ENCODE assay signal across 9 cellular contexts in the genomic region with DNA sequence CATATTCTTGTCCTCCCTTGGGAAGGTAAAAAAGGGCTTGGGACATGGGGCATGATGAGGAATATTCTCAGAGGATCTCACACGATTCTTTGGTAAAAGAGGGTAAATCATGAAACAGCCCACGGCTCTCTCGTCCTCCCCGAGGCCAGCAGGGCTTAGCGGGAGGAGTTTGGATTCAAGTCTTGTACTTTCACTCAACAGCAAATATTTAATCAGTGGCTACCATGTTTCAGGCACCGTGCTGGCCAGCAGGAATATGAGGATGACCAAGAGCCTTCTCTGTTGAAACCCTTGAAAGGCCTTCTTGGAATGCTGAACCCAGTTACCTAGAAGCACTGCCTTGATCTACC. TPM values are rescaled to one million over a fixed set of nuclear protein-coding genes. Genes with fewer than 3 reads are reported as not detected.
DNase-seq lines count a peak whose midpoint lies in the region; ATAC-seq and TF ChIP-seq lines count a peak whose summit lies in the region.
"Had no signal": no experiment of that assay in that cellular context is flagged by ENCODE, and none has a peak within 500 bp of the region (broad histone marks: within the 10 kb centered on the region; RNA-seq: fewer than 3 reads in every experiment).

No MANE protein-coding gene starts in this region.

- H3K36me3 ChIP-seq in right lobe of liver = no peaks in the 10 kb centered on the region
- no peaks in the 10 kb centered on the region for H3K36me3 ChIP-seq in thoracic aorta

- H3K27me3 Mint-ChIP-seq in activated T-cell treated with anti-CD3 and anti-CD28 coated beads, Interleukin-2, amount 50 U/mL, for 24 hours = no peaks in the 10 kb centered on the region
- no peaks in the 10 kb centered on the region for H3K27me3 Mint-ChIP-seq in activated naive CD8-positive, alpha-beta T cell treated with anti-CD3 and anti-CD28 coated beads, Interleukin-2, amount 50 U/mL, for 24 hours

- H3K9me3 Mint-ChIP-seq in activated T-cell treated with anti-CD3 and anti-CD28 coated beads, Interleukin-2, amount 50 U/mL, for 24 hours = no peaks in the 10 kb centered on the region
- no peaks in the 10 kb centered on the region for H3K9me3 Mint-ChIP-seq in activated naive CD8-positive, alpha-beta T cell treated with anti-CD3 and anti-CD28 coated beads, Interleukin-2, amount 50 U/mL, for 24 hours

- H3K27ac Mint-ChIP-seq in activated T-cell treated with anti-CD3 and anti-CD28 coated beads, Interleukin-2, amount 50 U/mL, for 24 hours = peak overlapping the region; percentile 98
- H3K27ac Mint-ChIP-seq in activated naive CD8-positive, alpha-beta T cell treated with anti-CD3 and anti-CD28 coated beads, Interleukin-2, amount 50 U/mL, for 24 hours = peak overlapping the region; percentile 96

- no peaks in the 10 kb centered on the region for H3K9me3 ChIP-seq in right lobe of liver
- no peaks in the 10 kb centered on the region for H3K9me3 ChIP-seq in thoracic aorta

- H3K36me3 Mint-ChIP-seq in activated T-cell treated with anti-CD3 and anti-CD28 coated beads, Interleukin-2, amount 50 U/mL, for 24 hours (ENCODE audit: low read depth) = peaks cover 89% of the 10 kb centered on the region
- H3K36me3 Mint-ChIP-seq in activated naive CD8-positive, alpha-beta T cell treated with anti-CD3 and anti-CD28 coated beads, Interleukin-2, amount 50 U/mL, for 24 hours (ENCODE audit: low read depth) = peaks cover 61% of the 10 kb centered on the region

- TF ChIP-seq CTCF in right lobe of liver (IDR thresholded peaks at IDR 0.05) (no peak), thoracic aorta (IDR thresholded peaks at IDR 0.05) (no peak)

- intact Hi-C loops in right lobe of liver (cut with DNase I) = no loop called here

- ATAC-seq in activated naive CD8-positive, alpha-beta T cell treated with anti-CD3 and anti-CD28 coated beads, Interleukin-2, amount 50 U/mL, for 24 hours = no peak
- ATAC-seq in right lobe of liver (peak in 2 of 4 donors; percentile 10 to 14), thoracic aorta (ENCODE audit: insufficient number of reproducible peaks, low FRiP score, low read depth) (no peak)

- H3K27me3 ChIP-seq in right lobe of liver (no peaks in the 10 kb centered on the region), thoracic aorta (replicated peaks; ENCODE audit: insufficient read depth) (no peaks in the 10 kb centered on the region)

- H3K4me1 ChIP-seq in right lobe of liver = peaks cover 0 to 77% (median 41%) of the 10 kb centered on the region in 4 donors
- H3K4me1 ChIP-seq in thoracic aorta (ENCODE audit: control insufficient read depth in 1 of 2, low read depth in 2 of 2) = peaks cover 51 to 66% of the 10 kb centered on the region in 2 donors

- no peak overlapping the region for H3K4me3 ChIP-seq in right lobe of liver
- peak overlapping the region; percentile 52 for H3K4me3 ChIP-seq in thoracic aorta

- 22% methylated on average over 5 of the region's 6 CpGs for WGBS in right lobe of liver (ENCODE audit: insufficient coverage, low coverage, low lambda C conversion rate, missing lambda C conversion rate)

- H3K4me3 Mint-ChIP-seq in activated T-cell treated with anti-CD3 and anti-CD28 coated beads, Interleukin-2, amount 50 U/mL, for 24 hours = peak overlapping the region; percentile 66
- peak overlapping the region; percentile 59 for H3K4me3 Mint-ChIP-seq in activated naive CD8-positive, alpha-beta T cell treated with anti-CD3 and anti-CD28 coated beads, Interleukin-2, amount 50 U/mL, for 24 hours

- H3K4me1 Mint-ChIP-seq in activated T-cell treated with anti-CD3 and anti-CD28 coated beads, Interleukin-2, amount 50 U/mL, for 24 hours (ENCODE audit: low read depth) = peaks cover 91% of the 10 kb centered on the region
- H3K4me1 Mint-ChIP-seq in activated naive CD8-positive, alpha-beta T cell treated with anti-CD3 and anti-CD28 coated beads, Interleukin-2, amount 50 U/mL, for 24 hours = peaks cover 94% of the 10 kb centered on the region

- H3K27ac ChIP-seq in right lobe of liver = peak overlapping the region; percentile 61 to 70 (median 61)
- H3K27ac ChIP-seq in thoracic aorta = peak overlapping the region; percentile 75 to 76

- TF ChIP-seq POLR2A in right lobe of liver (IDR thresholded peaks at IDR 0.05) = no peak

- DNase-seq in activated T-cell treated with anti-CD3 and anti-CD28 coated beads, Interleukin-2, amount 50 U/mL, for 24 hours = no peak
- DNase-seq in activated T-cell treated with anti-CD3 and anti-CD28 coated beads, Interleukin-2, amount 50 U/mL, for 1 hour = no peak
- DNase-seq in activated naive CD8-positive, alpha-beta T cell treated with anti-CD3 and anti-CD28 coated beads, Interleukin-2, amount 50 U/mL, for 24 hours = no peak
- DNase-seq in right lobe of liver = no peak
- DNase-seq in thoracic aorta (ENCODE audit: low spot score) = no peak
- DNase-seq in AG20443 (ENCODE audit: low spot score) = no peak
- DNase-seq in nucleus accumbens (lab: John Stamatoyannopoulos, UW) = no peak
- no peak for DNase-seq in foreskin melanocyte
- DNase-seq: H7 had no signal

RNA-seq across cellular contexts. Expression of gene MAP3K14, which starts 8.8 kb away (rescaled TPM):
- total RNA-seq in right lobe of liver = 1 to 10 TPM; 4.8 to 7.8 (median 6.3) TPM
- total RNA-seq in thoracic aorta = 10 to 100 TPM; 10.1 to 10.7 TPM

RNA-seq across cellular contexts. Expression of gene SPATA32, which starts 46.1 kb away (rescaled TPM):
- total RNA-seq in right lobe of liver (not detected), thoracic aorta (not detected)
